ENCODE assay signal across 15 cellular contexts in genomic region chr7:111919690-111920179, GRCh38.
DNase-seq lines count a peak whose midpoint lies in the region; ATAC-seq and TF ChIP-seq lines count a peak whose summit lies in the region.
"Had no signal": no experiment of that assay in that cellular context is flagged by ENCODE, and none has a peak within 500 bp of the region (broad histone marks: within the 10 kb centered on the region; RNA-seq: fewer than 3 reads in every experiment).

No MANE protein-coding gene starts in this region.

- TF ChIP-seq RAD21 in IMR-90 (IDR thresholded peaks at IDR 0.05; ENCODE audit: low read length): no peak

- no peak overlapping the region for H3K23ac ChIP-seq in IMR-90 (ENCODE audit: low read depth, low read length)

- dilution Hi-C loops in IMR-90 (cut with HindIII; ENCODE audit: low sequenced_read_pairs, unreplicated experiment): no loop called here

- H3K4me3 ChIP-seq in BLaER1 (no peak overlapping the region), IMR-90 (ENCODE audit: insufficient read depth, low read depth, low read length) (no peak overlapping the region), astrocyte of the cerebellum (ENCODE audit: low read depth, low read length) (no peak overlapping the region)
- H3K4me3 ChIP-seq: esophagus squamous epithelium, ovary, SK-N-MC had no signal

- H2AK9ac ChIP-seq in IMR-90 (replicated peaks; ENCODE audit: low read depth, low read length, poor library complexity): no peak overlapping the region

- H2BK15ac ChIP-seq in IMR-90 (ENCODE audit: low read depth, low read length): no peak overlapping the region

- TF ChIP-seq CTCF in IMR-90 (conservative IDR thresholded peaks at IDR 0.05; ENCODE audit: low read depth, low read length): no peak
- TF ChIP-seq CTCF in astrocyte of the cerebellum (IDR thresholded peaks at IDR 0.05; ENCODE audit: low read depth, low read length, missing control alignments): no peak

- H3K4ac ChIP-seq in IMR-90 (ENCODE audit: low read depth, low read length): no peak overlapping the region

- no peak overlapping the region for H4K8ac ChIP-seq in IMR-90 (ENCODE audit: low read depth in 2 of 2, low read length in 2 of 2)

- H3K9me1 ChIP-seq in IMR-90 (ENCODE audit: insufficient read depth, low read length): no peaks in the 10 kb centered on the region

- DNase-seq in IMR-90: peak; percentile 55
- DNase-seq in astrocyte of the cerebellum (ENCODE audit: low read depth): peak; percentile 86
- peak; percentile 66 for DNase-seq in islet precursor cell
- DNase-seq in T-helper 2 cell: no peak
- no peak for DNase-seq in stimulated activated naive CD4-positive, alpha-beta T cell (lab: John Stamatoyannopoulos, UW)
- DNase-seq in Right ventricle myocardium inferior (ENCODE audit: missing footprints): no peak
- no peak for DNase-seq in NOMO-1 treated with DMSO at 0.1 percent for 48 hours (lab: John Stamatoyannopoulos, UW; ENCODE audit: unreplicated experiment)
- DNase-seq: activated naive CD4-positive, alpha-beta T cell treated with Interleukin-2 at 50 U/mL for 16 hours; esophagus squamous epithelium; midbrain; NCI-H1048; NCI-H2171 treated with DMSO at 0.1 percent for 48 hours; ovary had no signal

- no TSS peak for BruUV-seq in IMR-90 (replicated peaks; lab: Mats Ljungman, UMichigan)

- peaks cover 6% of the 10 kb centered on the region; the same call in 1 of the 2 replicates for H3K4me1 ChIP-seq in BLaER1
- no peaks in the 10 kb centered on the region; the same call in 1 of the 2 replicates for H3K4me1 ChIP-seq in IMR-90 (ENCODE audit: control insufficient read depth, insufficient read depth, low read length)
- H3K4me1 ChIP-seq: esophagus squamous epithelium had no signal

- H3K18ac ChIP-seq in IMR-90 (ENCODE audit: low read depth, low read length): no peak overlapping the region

- no peak overlapping the region for H2AK5ac ChIP-seq in IMR-90 (ENCODE audit: low read depth, low read length)

- no peak overlapping the region for H2AFZ ChIP-seq in IMR-90 (replicated peaks; ENCODE audit: low read length, poor library complexity)

- no peak overlapping the region for H3K9ac ChIP-seq in BLaER1
- no peak overlapping the region for H3K9ac ChIP-seq in IMR-90 (ENCODE audit: low read depth, low read length)

- no peak overlapping the region for H3K14ac ChIP-seq in IMR-90 (replicated peaks; ENCODE audit: low read depth, low read length)

- H2BK20ac ChIP-seq in IMR-90 (ENCODE audit: low read depth, low read length): no peak overlapping the region

- CTCF ChIA-PET in IMR-90 (lab: Yijun Ruan, JAX): no interaction called here

- ATAC-seq in IMR-90 (ENCODE audit: low read depth) (peak; percentile 84), Right ventricle myocardium inferior (no peak)

- no peak for TF ChIP-seq POLR2A in IMR-90 (IDR thresholded peaks at IDR 0.05; ENCODE audit: low read depth, low read length)

- no peak overlapping the region for H2BK5ac ChIP-seq in IMR-90 (ENCODE audit: low read depth, low read length, poor library complexity, severe bottlenecking)

- no peaks in the 10 kb centered on the region for H3K9me3 ChIP-seq in BLaER1
- H3K9me3 ChIP-seq in IMR-90 (ENCODE audit: control insufficient read depth, insufficient read depth, low read length): no peaks in the 10 kb centered on the region
- H3K9me3 ChIP-seq: esophagus squamous epithelium, ovary had no signal

- no peaks in the 10 kb centered on the region for H3K79me1 ChIP-seq in IMR-90 (ENCODE audit: low read depth in 1 of 2, low read length in 2 of 2)

- H4K20me1 ChIP-seq in BLaER1: no peaks in the 10 kb centered on the region
- H4K20me1 ChIP-seq in IMR-90 (ENCODE audit: insufficient read depth, low read length): no peaks in the 10 kb centered on the region

- POLR2A ChIA-PET in IMR-90 (lab: Charles Lee; ENCODE audit: unreplicated experiment): no interaction called here

- H3K36me3 ChIP-seq in BLaER1 (no peaks in the 10 kb centered on the region), IMR-90 (ENCODE audit: control insufficient read depth, insufficient read depth, low read length) (no peaks in the 10 kb centered on the region)
- H3K36me3 ChIP-seq: esophagus squamous epithelium, ovary had no signal

- H3K4me2 ChIP-seq in BLaER1 (peak overlapping the region; percentile 10; the same call in 1 of the 2 replicates), IMR-90 (ENCODE audit: low read depth, low read length) (peak overlapping the region; percentile 79)

- no peak overlapping the region for H4K5ac ChIP-seq in IMR-90 (ENCODE audit: low read depth, low read length)

- intact Hi-C loops in IMR-90 (cut with micrococcal nuclease): no loop called here
- intact Hi-C loops in Right ventricle myocardium inferior (cut with DNase I): no loop called here

- 0 out of 2 replicates have a peak overlapping the region, but pooled peaks have one; percentile 13 for H3K56ac ChIP-seq in IMR-90 (ENCODE audit: extremely low read depth, insufficient read depth, low read length)

- H2BK120ac ChIP-seq in IMR-90 (ENCODE audit: low read depth, low read length): no peak overlapping the region

- H3K27ac ChIP-seq in BLaER1 (no peak overlapping the region), IMR-90 (ENCODE audit: insufficient read depth, low read length) (no peak overlapping the region)
- H3K27ac ChIP-seq: esophagus squamous epithelium, ovary, SK-N-MC had no signal

- no CpG with 5 or more reads among the region's 5 CpGs for WGBS in IMR-90 (ENCODE audit: extremely low coverage in 2 of 2, insufficient read length in 1 of 2), 2 experiments

- H3K27me3 ChIP-seq in BLaER1 (no peaks in the 10 kb centered on the region), IMR-90 (ENCODE audit: control insufficient read depth, insufficient read depth, low read length) (no peaks in the 10 kb centered on the region; the same call in 1 of the 2 replicates)
- H3K27me3 ChIP-seq: esophagus squamous epithelium, ovary had no signal

- in situ Hi-C loops in IMR-90 (cut with MboI; ENCODE audit: low sequenced_read_pairs): no loop called here
- in situ Hi-C loops in astrocyte of the cerebellum (cut with HindIII; ENCODE audit: low sequenced_read_pairs): no loop called here

- no peak overlapping the region for H4K91ac ChIP-seq in IMR-90 (ENCODE audit: insufficient read depth, low read depth, low read length)

TF ChIP-seq in IMR-90, 13 proteins besides CTCF, POLR2A, EP300 and RAD21:
- TF ChIP-seq ELK1 (IDR thresholded peaks at IDR 0.05; ENCODE audit: borderline replicate concordance, low read depth, low read length) (no peak), BHLHE40 (IDR thresholded peaks at IDR 0.05; ENCODE audit: low read depth, low read length) (no peak), SMC3 (IDR thresholded peaks at IDR 0.05; ENCODE audit: low read depth, low read length) (no peak), CHD1 (IDR thresholded peaks at IDR 0.05; ENCODE audit: low read depth, low read length) (no peak), RCOR1 (IDR thresholded peaks at IDR 0.05; ENCODE audit: insufficient replicate concordance, low read length) (no peak), USF2 (IDR thresholded peaks at IDR 0.05; ENCODE audit: low read depth, low read length) (no peak), MAZ (IDR thresholded peaks at IDR 0.05; ENCODE audit: borderline replicate concordance, low read depth, low read length) (no peak), MXI1 (IDR thresholded peaks at IDR 0.05; ENCODE audit: borderline replicate concordance, low read depth, low read length) (no peak), RFX5 (IDR thresholded peaks at IDR 0.05; ENCODE audit: low read depth, low read length) (no peak), MAFK (IDR thresholded peaks at IDR 0.05; ENCODE audit: low read depth, low read length) (no peak)

Comparison
In these comparisons a context has a peak if more than half of its experiments do, and no peak if none do; other contexts are left out.
1. DNase-seq: peak in IMR-90 (single experiment), astrocyte of the cerebellum (single experiment) and islet precursor cell (single experiment); none in T-helper 2 cell (0 of 5), stimulated activated naive CD4-positive, alpha-beta T cell (0 of 6), Right ventricle myocardium inferior (single experiment) and NOMO-1 treated with DMSO at 0.1 percent for 48 hours (single experiment).